In the genomic region with DNA sequence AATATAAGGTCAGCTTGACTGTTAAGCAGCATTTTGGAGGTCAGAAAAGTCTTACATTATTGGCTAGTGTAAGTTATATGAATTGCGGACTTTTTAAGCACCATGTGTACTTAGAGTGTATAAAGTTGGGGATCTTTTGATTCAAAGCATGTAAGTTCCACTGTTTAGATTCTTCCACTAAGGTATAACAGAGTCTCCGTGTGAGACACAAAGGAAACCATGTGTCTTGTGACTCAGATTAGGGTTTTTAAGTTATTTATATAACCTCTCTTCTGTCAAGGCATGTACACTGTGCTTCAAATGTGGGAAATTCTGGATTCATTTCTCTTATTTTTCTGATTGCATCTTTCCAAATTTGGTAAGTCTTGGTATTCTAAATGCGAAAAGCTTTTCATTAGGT, we compare ENCODE assay signal across 20 cellular contexts.
"Had no signal": no experiment of that assay in that cellular context is flagged by ENCODE, and none has a peak within 500 bp of the region (broad histone marks: within the 10 kb centered on the region; RNA-seq: fewer than 3 reads in every experiment).

No MANE protein-coding gene starts in this region.

- DNase-seq: activated CD4-positive, alpha-beta memory T cell treated with anti-CD3 and anti-CD28 coated beads, Interleukin-2, amount 10 ng/mL, durations not matched to agents 7 days and 5 days; activated CD4-positive, alpha-beta T cell treated with anti-CD3 and anti-CD28 coated beads for 4 hours; activated CD8-positive, alpha-beta memory T cell treated with anti-CD3 and anti-CD28 coated beads, Interleukin-2, amount 10 ng/mL, durations not matched to agents 7 days and 5 days; activated naive CD4-positive, alpha-beta T cell; activated naive CD8-positive, alpha-beta T cell treated with anti-CD3 and anti-CD28 coated beads, Interleukin-2, amount 10 ng/mL, durations not matched to agents 7 days and 5 days; amygdala; colonic mucosa; foreskin fibroblast; glutamatergic neuron; hippocampal formation; kidney; midbrain; posterior cingulate gyrus; stimulated activated naive B cell treated with anti-CD40 and anti-IgM and Interleukin-4, amounts not matched to agents 10 μg/mL and 1 μg/mL and 100 μg/mL, for 72 hours; tibial artery had no signal

- H3K27ac ChIP-seq: colonic mucosa, esophagus muscularis mucosa, tibial artery had no signal

- FAIRE-seq: TTC549 had no signal

- H3K36me3 ChIP-seq: colonic mucosa, esophagus muscularis mucosa, tibial artery had no signal

- ATAC-seq: activated CD8-positive, alpha-beta memory T cell treated with anti-CD3 and anti-CD28 coated beads, Interleukin-2, amount 10 ng/mL, durations not matched to agents 7 days and 5 days; left lobe of liver; stimulated activated naive B cell treated with anti-CD40 and anti-IgM and Interleukin-4, amounts not matched to agents 10 μg/mL and 1 μg/mL and 100 μg/mL, for 72 hours; WTC11 had no signal

- H3K4me3 ChIP-seq: colonic mucosa, esophagus muscularis mucosa, lung, tibial artery had no signal

- H3K4me1 ChIP-seq: colonic mucosa, esophagus muscularis mucosa, tibial artery had no signal

- H3K9me3 ChIP-seq: colonic mucosa, esophagus muscularis mucosa, tibial artery had no signal

- H3K27me3 ChIP-seq: colonic mucosa, esophagus muscularis mucosa, tibial artery had no signal
